22 cellular contexts compared by ENCODE assay signal in the genomic region with DNA sequence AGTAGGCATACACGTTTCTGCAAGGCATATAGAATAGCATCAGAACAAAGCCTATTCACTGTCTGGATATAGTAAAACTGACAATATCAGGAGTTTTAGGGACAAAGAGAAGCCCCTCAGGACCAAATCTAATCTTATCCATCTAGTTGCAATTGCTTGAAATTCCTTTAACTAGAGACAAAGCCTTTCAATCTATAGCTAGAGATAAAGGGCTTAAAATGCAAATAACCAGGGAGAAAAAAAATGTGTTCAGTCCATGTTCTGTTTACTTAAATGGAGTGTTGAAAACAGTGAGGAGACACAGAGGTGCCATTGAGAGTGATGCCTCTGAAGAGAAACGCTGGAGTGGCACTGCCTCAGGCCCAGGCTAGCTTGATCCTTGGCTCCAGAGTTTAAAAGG.
"Had no signal": no experiment of that assay in that cellular context is flagged by ENCODE, and none has a peak within 500 bp of the region (broad histone marks: within the 10 kb centered on the region; RNA-seq: fewer than 3 reads in every experiment).

No MANE protein-coding gene starts in this region.

- H3K4me3 ChIP-seq: gastrocnemius medialis, hepatocyte, lung, mucosa of descending colon, ovary, psoas muscle, skin epidermis, spleen, transverse colon, upper lobe of right lung, uterus had no signal

- H3K36me3 ChIP-seq: gastrocnemius medialis, ovary, transverse colon, upper lobe of right lung, uterus had no signal

- H3K4me2 ChIP-seq: hepatocyte had no signal

- H3K4me1 ChIP-seq: gastrocnemius medialis, psoas muscle, transverse colon, uterus had no signal

- H3K9me3 ChIP-seq: gastrocnemius medialis, mucosa of descending colon, ovary, psoas muscle, spleen, transverse colon, upper lobe of right lung, uterus had no signal

- H3K27ac ChIP-seq: gastrocnemius medialis, hepatocyte, ovary, psoas muscle, skin epidermis, spleen, transverse colon, upper lobe of right lung, uterus had no signal

- H3K79me2 ChIP-seq: hepatocyte had no signal

- DNase-seq: cortex of kidney; effector memory CD8-positive, alpha-beta T cell; foreskin fibroblast; gastrocnemius medialis; head of caudate nucleus; kidney; mucosa of descending colon; naive B cell; nucleus accumbens; ovary; posterior cingulate gyrus; psoas muscle; right cardiac atrium; spleen; stimulated activated naive B cell treated with anti-CD40 and anti-IgM and Interleukin-4, amounts not matched to agents 10 μg/mL and 1 μg/mL and 100 μg/mL, for 72 hours; transverse colon; upper lobe of right lung; uterus had no signal

- H3K27me3 ChIP-seq: gastrocnemius medialis, hepatocyte, ovary, spleen, transverse colon, upper lobe of right lung, uterus had no signal

- ATAC-seq: effector memory CD8-positive, alpha-beta T cell; gastrocnemius medialis; left lobe of liver; mucosa of descending colon; psoas muscle; right cardiac atrium; stimulated activated naive B cell treated with anti-CD40 and anti-IgM and Interleukin-4, amounts not matched to agents 10 μg/mL and 1 μg/mL and 100 μg/mL, for 72 hours; upper lobe of right lung had no signal
